ENCODE assay signal across 11 cellular contexts in the genomic region with DNA sequence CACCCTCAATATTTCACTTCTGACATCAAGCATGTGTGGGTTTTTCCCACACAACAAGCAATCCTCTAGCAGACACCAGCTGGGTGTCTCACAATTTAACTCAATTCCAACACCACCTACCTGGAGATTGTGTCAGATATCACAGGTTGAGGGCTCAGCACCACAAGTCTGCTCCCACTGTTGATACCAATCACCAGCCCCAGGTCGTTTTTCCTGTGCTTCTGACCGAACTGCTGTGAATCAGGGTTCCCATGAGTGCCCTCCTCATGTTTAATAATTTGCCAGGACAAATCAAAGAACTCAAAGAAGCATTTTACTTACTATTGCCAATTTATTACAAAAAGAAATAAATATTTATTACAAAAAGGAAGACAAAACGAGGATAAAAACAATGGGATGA. TPM values are rescaled to one million over a fixed set of nuclear protein-coding genes. Genes with fewer than 3 reads are reported as not detected.
"Had no signal": no experiment of that assay in that cellular context is flagged by ENCODE, and none has a peak within 500 bp of the region (broad histone marks: within the 10 kb centered on the region; RNA-seq: fewer than 3 reads in every experiment).

No MANE protein-coding gene starts in this region.

- H3K4me1 ChIP-seq: HAP-1 had no signal

- H3K4me3 Mint-ChIP-seq: HFFc6, IgD-negative memory B cell had no signal

- H3K9me3 Mint-ChIP-seq: HFFc6 had no signal

- ATAC-seq: HCT116, HepG2 had no signal

- H3K9ac ChIP-seq: GM23248 had no signal

- H3K27ac ChIP-seq: GM23248, HL-60 had no signal

- H3K4me1 Mint-ChIP-seq: IgD-negative memory B cell had no signal

- H3K36me3 ChIP-seq: HAP-1 had no signal

- H3K4me3 ChIP-seq: GM23248, HAP-1 had no signal

- H3K27ac Mint-ChIP-seq: HFFc6, IgD-negative memory B cell had no signal

- DNase-seq: GM23248, GOT3, H7, HFFc6 had no signal

RNA-seq across cellular contexts. Expression of gene PRR20G, which starts 25.0 kb away (rescaled TPM):
- total RNA-seq: GM23248, H4, H7, HepG2, HFFc6, HT1080 had no signal
- polyA plus RNA-seq: GM23248, HepG2, IgD-negative memory B cell had no signal
